Comparison of ENCODE assay signal across 1 cellular context in the genomic region with DNA sequence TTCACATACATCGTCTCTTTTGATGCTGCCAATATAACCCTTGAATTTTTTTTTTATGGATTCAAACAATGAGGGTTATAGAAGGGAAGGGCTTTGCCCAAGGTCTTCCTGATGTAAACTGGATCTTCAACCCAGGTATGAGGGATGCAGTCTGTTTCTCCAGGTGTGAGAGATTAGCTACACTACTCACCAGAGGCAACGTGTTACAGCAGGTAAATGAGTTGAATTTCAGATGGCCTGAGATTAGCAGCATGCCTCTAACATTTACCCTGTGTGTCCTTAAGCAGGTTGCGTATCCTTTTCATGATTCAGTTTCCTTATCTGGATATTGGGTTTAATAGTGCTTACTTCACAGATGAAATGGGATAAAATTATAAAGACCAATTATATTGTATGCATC.
TF ChIP-seq lines count a peak whose summit lies in the region.

No MANE protein-coding gene starts in this region.

TF ChIP-seq in SK-N-SH, 30 proteins besides CTCF, POLR2A, EP300 and RAD21:
- TF ChIP-seq RCOR1 (IDR thresholded peaks at IDR 0.05; ENCODE audit: low read length) (no peak), USF1 (IDR thresholded peaks at IDR 0.05; ENCODE audit: borderline replicate concordance, low read depth) (no peak), NRF1 (IDR thresholded peaks at IDR 0.05; ENCODE audit: low read depth, low read length) (no peak), FOXJ3 (CRISPR knock-in tag; IDR thresholded peaks at IDR 0.05) (no peak), JUND (IDR thresholded peaks at IDR 0.05) (no peak), SIN3A (IDR thresholded peaks at IDR 0.05; ENCODE audit: borderline replicate concordance, low read depth, low read length) (no peak), ELF1 (IDR thresholded peaks at IDR 0.05) (no peak), FOXM1 (IDR thresholded peaks at IDR 0.05; ENCODE audit: low read depth) (no peak)
- TF ChIP-seq, protein P1, sequence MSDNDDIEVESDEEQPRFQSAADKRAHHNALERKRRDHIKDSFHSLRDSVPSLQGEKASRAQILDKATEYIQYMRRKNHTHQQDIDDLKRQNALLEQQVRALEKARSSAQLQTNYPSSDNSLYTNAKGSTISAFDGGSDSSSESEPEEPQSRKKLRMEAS (IDR thresholded peaks at IDR 0.05; ENCODE audit: low read depth): no peak
- TF ChIP-seq, protein P2, sequence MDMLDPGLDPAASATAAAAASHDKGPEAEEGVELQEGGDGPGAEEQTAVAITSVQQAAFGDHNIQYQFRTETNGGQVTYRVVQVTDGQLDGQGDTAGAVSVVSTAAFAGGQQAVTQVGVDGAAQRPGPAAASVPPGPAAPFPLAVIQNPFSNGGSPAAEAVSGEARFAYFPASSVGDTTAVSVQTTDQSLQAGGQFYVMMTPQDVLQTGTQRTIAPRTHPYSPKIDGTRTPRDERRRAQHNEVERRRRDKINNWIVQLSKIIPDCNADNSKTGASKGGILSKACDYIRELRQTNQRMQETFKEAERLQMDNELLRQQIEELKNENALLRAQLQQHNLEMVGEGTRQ (IDR thresholded peaks at IDR 0.05; ENCODE audit: borderline replicate concordance, low read depth, low read length): no peak
